In the genomic region with DNA sequence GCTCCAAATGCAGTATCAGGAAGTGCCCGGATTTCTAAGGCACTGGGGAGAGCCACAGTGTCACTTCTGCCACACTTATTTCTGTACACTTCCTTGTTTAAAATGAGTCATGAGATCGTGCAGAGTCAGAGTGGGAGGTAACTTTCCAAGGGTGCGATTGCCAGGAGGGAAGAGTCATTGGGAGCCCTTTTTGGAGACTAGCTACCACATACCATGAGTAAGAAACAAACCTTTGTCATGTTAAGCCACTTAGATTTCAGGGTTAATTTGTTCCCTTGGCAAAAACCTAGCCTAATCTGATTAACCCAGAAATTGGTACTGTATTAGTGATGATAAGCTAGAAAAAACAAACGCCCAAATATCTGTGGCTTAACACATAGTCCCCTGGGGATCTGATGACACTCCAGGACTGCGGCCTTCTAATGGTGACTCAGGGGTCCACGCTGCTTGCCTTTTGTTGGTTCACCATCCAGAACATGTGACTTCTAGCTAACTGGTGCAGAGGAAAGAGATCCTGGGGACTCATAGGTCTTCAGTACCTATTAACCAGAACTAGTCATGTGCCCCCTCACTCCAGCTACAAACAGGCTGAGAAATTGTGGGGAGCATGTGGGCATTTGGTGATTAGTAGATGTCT, we compare ENCODE assay signal across 1 cellular context.
TF ChIP-seq lines count a peak whose summit lies in the region.

No MANE protein-coding gene starts in this region.

TF ChIP-seq in IMR-90, 13 proteins besides CTCF, POLR2A, EP300 and RAD21:
- TF ChIP-seq FOS (IDR thresholded peaks at IDR 0.05; ENCODE audit: low read depth, low read length): peak; percentile 55; the same call in 1 of the 2 replicates
- TF ChIP-seq CEBPB (IDR thresholded peaks at IDR 0.05; ENCODE audit: low read depth, low read length): peak; percentile 41; the same call in 1 of the 2 replicates
- 0 out of 2 replicates have a peak, but pooled peaks have one; percentile 24 for TF ChIP-seq MXI1 (IDR thresholded peaks at IDR 0.05; ENCODE audit: borderline replicate concordance, low read depth, low read length)
- TF ChIP-seq, protein P1, sequence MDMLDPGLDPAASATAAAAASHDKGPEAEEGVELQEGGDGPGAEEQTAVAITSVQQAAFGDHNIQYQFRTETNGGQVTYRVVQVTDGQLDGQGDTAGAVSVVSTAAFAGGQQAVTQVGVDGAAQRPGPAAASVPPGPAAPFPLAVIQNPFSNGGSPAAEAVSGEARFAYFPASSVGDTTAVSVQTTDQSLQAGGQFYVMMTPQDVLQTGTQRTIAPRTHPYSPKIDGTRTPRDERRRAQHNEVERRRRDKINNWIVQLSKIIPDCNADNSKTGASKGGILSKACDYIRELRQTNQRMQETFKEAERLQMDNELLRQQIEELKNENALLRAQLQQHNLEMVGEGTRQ (IDR thresholded peaks at IDR 0.05; ENCODE audit: low read depth, low read length): peak; percentile 83
- TF ChIP-seq SMC3 (IDR thresholded peaks at IDR 0.05; ENCODE audit: low read depth, low read length): no peak
- TF ChIP-seq BHLHE40 (IDR thresholded peaks at IDR 0.05; ENCODE audit: low read depth, low read length): peak; percentile 77
- no peak for TF ChIP-seq CHD1 (IDR thresholded peaks at IDR 0.05; ENCODE audit: low read depth, low read length)
